Comparison of ENCODE assay signal across 19 cellular contexts in the genomic region with DNA sequence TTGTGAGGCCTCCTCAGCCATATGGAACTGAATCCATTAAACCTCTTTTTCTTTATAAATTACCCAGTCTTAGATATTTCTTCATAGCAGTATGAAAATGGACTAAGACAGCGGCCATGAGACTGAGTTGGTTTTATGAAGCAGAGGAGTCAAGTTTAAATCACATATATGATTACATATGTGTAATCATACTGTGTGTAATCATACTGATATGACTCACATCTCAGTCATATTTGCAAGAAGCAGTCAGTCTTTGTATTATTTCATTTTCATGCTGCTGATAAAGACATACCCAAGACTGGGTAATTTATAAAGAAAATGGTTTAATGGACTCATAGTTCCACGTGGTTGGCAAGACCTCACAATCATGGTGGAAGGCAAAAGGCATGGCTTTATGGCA.
DNase-seq lines count a peak whose midpoint lies in the region; ATAC-seq and TF ChIP-seq lines count a peak whose summit lies in the region.
"Had no signal": no experiment of that assay in that cellular context is flagged by ENCODE, and none has a peak within 500 bp of the region (broad histone marks: within the 10 kb centered on the region; RNA-seq: fewer than 3 reads in every experiment).

No MANE protein-coding gene starts in this region.

- intact Hi-C loops in activated CD4-positive, alpha-beta T cell treated with anti-CD3 and anti-CD28 coated beads for 36 hours (cut with DNase I, micrococcal nuclease): no loop called here

- H3K27me3 ChIP-seq in foreskin keratinocyte: peaks cover 2% of the 10 kb centered on the region
- H3K27me3 ChIP-seq: BLaER1 had no signal

- no peaks in the 10 kb centered on the region for H3K36me3 Mint-ChIP-seq in activated CD4-positive, alpha-beta T cell treated with anti-CD3 and anti-CD28 coated beads for 36 hours (ENCODE audit: low read depth)
- H3K36me3 Mint-ChIP-seq in activated CD4-positive, alpha-beta T cell treated with anti-CD3 and anti-CD28 coated beads, Interleukin-2, amount 10 ng/mL, durations not matched to agents 7 days and 5 days (ENCODE audit: low read depth): no peaks in the 10 kb centered on the region
- H3K36me3 Mint-ChIP-seq in activated T-helper 17 cell treated with anti-CD3 and anti-CD28 coated beads, Interleukin-2, amount 50 U/mL, for 72 hours (ENCODE audit: low read depth): no peaks in the 10 kb centered on the region
- H3K36me3 Mint-ChIP-seq: CD4-positive, CD25-positive, alpha-beta regulatory T cell; CD8-positive, alpha-beta T cell had no signal

- H3K27ac Mint-ChIP-seq in activated CD4-positive, alpha-beta T cell treated with anti-CD3 and anti-CD28 coated beads for 36 hours: no peak overlapping the region
- H3K27ac Mint-ChIP-seq in activated CD4-positive, alpha-beta T cell treated with anti-CD3 and anti-CD28 coated beads, Interleukin-2, amount 10 ng/mL, durations not matched to agents 7 days and 5 days: no peak overlapping the region
- no peak overlapping the region for H3K27ac Mint-ChIP-seq in activated T-helper 17 cell treated with anti-CD3 and anti-CD28 coated beads, Interleukin-2, amount 50 U/mL, for 72 hours
- H3K27ac Mint-ChIP-seq: B cell; CD4-positive, CD25-positive, alpha-beta regulatory T cell; CD8-positive, alpha-beta T cell had no signal

- POLR2A ChIA-PET in activated CD4-positive, alpha-beta T cell treated with anti-CD3 and anti-CD28 coated beads for 36 hours (lab: Charles Lee): no interaction called here
- POLR2A ChIA-PET in activated CD4-positive, alpha-beta T cell treated with anti-CD3 and anti-CD28 coated beads, Interleukin-2, amount 10 ng/mL, durations not matched to agents 7 days and 5 days (lab: Charles Lee): no interaction called here

- no peaks in the 10 kb centered on the region for H3K4me1 ChIP-seq in foreskin keratinocyte
- H3K4me1 ChIP-seq: BLaER1, Caco-2, HAP-1 had no signal

- H3K4me1 Mint-ChIP-seq in activated CD4-positive, alpha-beta T cell treated with anti-CD3 and anti-CD28 coated beads for 36 hours: no peaks in the 10 kb centered on the region
- no peaks in the 10 kb centered on the region for H3K4me1 Mint-ChIP-seq in activated CD4-positive, alpha-beta T cell treated with anti-CD3 and anti-CD28 coated beads, Interleukin-2, amount 10 ng/mL, durations not matched to agents 7 days and 5 days
- H3K4me1 Mint-ChIP-seq in activated T-helper 17 cell treated with anti-CD3 and anti-CD28 coated beads, Interleukin-2, amount 50 U/mL, for 72 hours: no peaks in the 10 kb centered on the region
- H3K4me1 Mint-ChIP-seq: B cell; CD4-positive, CD25-positive, alpha-beta regulatory T cell had no signal

- ATAC-seq in activated CD4-positive, alpha-beta T cell treated with anti-CD3 and anti-CD28 coated beads for 36 hours: peak; percentile 30
- ATAC-seq in activated T-helper 17 cell treated with anti-CD3 and anti-CD28 coated beads, Interleukin-2, amount 50 U/mL, for 72 hours (replicated peaks): peak; percentile 35
- ATAC-seq in foreskin keratinocyte (peak; percentile 63), esophagus mucosa (no peak)
- ATAC-seq: CD8-positive, alpha-beta T cell; GM12878 had no signal

- CTCF ChIA-PET in activated CD4-positive, alpha-beta T cell treated with anti-CD3 and anti-CD28 coated beads for 36 hours (lab: Charles Lee): no interaction called here
- CTCF ChIA-PET in activated CD4-positive, alpha-beta T cell treated with anti-CD3 and anti-CD28 coated beads, Interleukin-2, amount 10 ng/mL, durations not matched to agents 7 days and 5 days (lab: Charles Lee): no interaction called here

- TF ChIP-seq CTCF in foreskin keratinocyte (conservative IDR thresholded peaks at IDR 0.05): no peak

- peaks cover 14% of the 10 kb centered on the region for H3K27me3 Mint-ChIP-seq in activated CD4-positive, alpha-beta T cell treated with anti-CD3 and anti-CD28 coated beads for 36 hours
- peaks cover 7% of the 10 kb centered on the region for H3K27me3 Mint-ChIP-seq in activated CD4-positive, alpha-beta T cell treated with anti-CD3 and anti-CD28 coated beads, Interleukin-2, amount 10 ng/mL, durations not matched to agents 7 days and 5 days
- peaks cover 29% of the 10 kb centered on the region for H3K27me3 Mint-ChIP-seq in activated T-helper 17 cell treated with anti-CD3 and anti-CD28 coated beads, Interleukin-2, amount 50 U/mL, for 72 hours

- H3K4me3 Mint-ChIP-seq in activated CD4-positive, alpha-beta T cell treated with anti-CD3 and anti-CD28 coated beads for 36 hours: no peak overlapping the region
- H3K4me3 Mint-ChIP-seq in activated CD4-positive, alpha-beta T cell treated with anti-CD3 and anti-CD28 coated beads, Interleukin-2, amount 10 ng/mL, durations not matched to agents 7 days and 5 days: no peak overlapping the region
- no peak overlapping the region for H3K4me3 Mint-ChIP-seq in activated T-helper 17 cell treated with anti-CD3 and anti-CD28 coated beads, Interleukin-2, amount 50 U/mL, for 72 hours
- H3K4me3 Mint-ChIP-seq: B cell; CD4-positive, CD25-positive, alpha-beta regulatory T cell; CD8-positive, alpha-beta T cell had no signal

- no peak for DNase-seq in activated CD4-positive, alpha-beta T cell treated with anti-CD3 and anti-CD28 coated beads for 36 hours
- no peak for DNase-seq in activated CD4-positive, alpha-beta T cell treated with anti-CD3 and anti-CD28 coated beads, Interleukin-2, amount 10 ng/mL, durations not matched to agents 7 days and 5 days
- DNase-seq in foreskin keratinocyte (no peak), SW480 (ENCODE audit: low spot score) (no peak)
- DNase-seq: Caco-2; CD4-positive, CD25-positive, alpha-beta regulatory T cell; CD8-positive, alpha-beta T cell; DMS153; DND-41; GDM1; GOT3 had no signal

- no peak overlapping the region for H3K27ac ChIP-seq in foreskin keratinocyte
- H3K27ac ChIP-seq: 22Rv1, BLaER1, C4-2B had no signal

- H3K9me3 Mint-ChIP-seq in activated CD4-positive, alpha-beta T cell treated with anti-CD3 and anti-CD28 coated beads for 36 hours (ENCODE audit: low read depth): no peaks in the 10 kb centered on the region
- peaks cover 3% of the 10 kb centered on the region for H3K9me3 Mint-ChIP-seq in activated CD4-positive, alpha-beta T cell treated with anti-CD3 and anti-CD28 coated beads, Interleukin-2, amount 10 ng/mL, durations not matched to agents 7 days and 5 days
- H3K9me3 Mint-ChIP-seq in activated T-helper 17 cell treated with anti-CD3 and anti-CD28 coated beads, Interleukin-2, amount 50 U/mL, for 72 hours: peaks cover 4% of the 10 kb centered on the region
